15 cellular contexts compared by ENCODE assay signal in the genomic region with DNA sequence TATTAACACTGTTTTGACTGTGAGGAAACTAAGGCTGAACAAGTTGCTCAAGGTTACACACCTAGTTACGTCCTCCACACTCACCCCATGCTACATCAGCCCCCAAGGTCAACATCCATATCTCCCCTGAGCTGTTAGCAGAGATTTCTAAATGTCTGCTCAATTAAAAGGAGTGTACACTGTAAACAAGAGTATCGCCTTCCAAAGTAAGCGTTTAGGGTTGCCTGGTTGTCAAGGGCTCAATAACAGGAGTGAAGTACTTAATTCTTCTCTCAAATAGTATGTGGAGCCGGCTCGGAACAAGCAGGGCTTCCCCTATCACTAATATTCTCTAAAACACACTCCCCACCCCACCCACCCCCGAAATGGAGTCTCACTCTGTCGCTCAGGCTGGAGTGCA.
A peak's percentile ranks its signal among the peaks of the same experiment; 100 is the strongest.
DNase-seq lines count a peak whose midpoint lies in the region; ATAC-seq and FAIRE-seq lines count a peak whose summit lies in the region.
"Had no signal": no experiment of that assay in that cellular context is flagged by ENCODE, and none has a peak within 500 bp of the region (broad histone marks: within the 10 kb centered on the region; RNA-seq: fewer than 3 reads in every experiment).

No MANE protein-coding gene starts in this region.

- FAIRE-seq in HTR-8/SVneo (lab: Jason Lieb, UNC) = no peak
- FAIRE-seq: H1, kidney had no signal

- DNase-seq in COLO668 (lab: John Stamatoyannopoulos, UW; ENCODE audit: unreplicated experiment) = peak; percentile 14
- peak; percentile 63 for DNase-seq in DMS79 (lab: John Stamatoyannopoulos, UW)
- peak; percentile 79 for DNase-seq in NCI-H2029 (lab: John Stamatoyannopoulos, UW)
- no peak for DNase-seq in effector memory CD8-positive, alpha-beta T cell
- DNase-seq in HTR-8/SVneo (ENCODE audit: insufficient read length, low spot score) = no peak
- DNase-seq in GOT3 (lab: John Stamatoyannopoulos, UW) = no peak
- DNase-seq: activated CD4-positive, alpha-beta memory T cell treated with anti-CD3 and anti-CD28 coated beads for 36 hours; activated gamma-delta T cell treated with Interleukin-2 at 50 U/mL for 16 hours; activated naive CD8-positive, alpha-beta T cell treated with anti-CD3 and anti-CD28 coated beads, Interleukin-2, amount 50 U/mL, for 24 hours; CD4-positive, alpha-beta T cell; dorsolateral prefrontal cortex; kidney; trophoblast cell had no signal

- H3K4me3 Mint-ChIP-seq in effector memory CD8-positive, alpha-beta T cell = peak overlapping the region; percentile 10 to 50
- H3K4me3 Mint-ChIP-seq: activated CD4-positive, alpha-beta memory T cell treated with anti-CD3 and anti-CD28 coated beads for 36 hours; activated naive CD8-positive, alpha-beta T cell treated with anti-CD3 and anti-CD28 coated beads, Interleukin-2, amount 50 U/mL, for 24 hours; CD4-positive, alpha-beta T cell had no signal

- ATAC-seq in effector memory CD8-positive, alpha-beta T cell (replicated peaks) = no peak
- no peak for ATAC-seq in GM21381 (IDR thresholded peaks at IDR 0.05; ENCODE audit: unreplicated experiment)
- ATAC-seq: activated naive CD8-positive, alpha-beta T cell treated with anti-CD3 and anti-CD28 coated beads, Interleukin-2, amount 50 U/mL, for 24 hours had no signal

- H3K27me3 Mint-ChIP-seq in effector memory CD8-positive, alpha-beta T cell = no peaks in the 10 kb centered on the region
- H3K27me3 Mint-ChIP-seq: activated CD4-positive, alpha-beta memory T cell treated with anti-CD3 and anti-CD28 coated beads for 36 hours; activated naive CD8-positive, alpha-beta T cell treated with anti-CD3 and anti-CD28 coated beads, Interleukin-2, amount 50 U/mL, for 24 hours; CD4-positive, alpha-beta T cell had no signal

- H3K9me3 Mint-ChIP-seq in effector memory CD8-positive, alpha-beta T cell = no peaks in the 10 kb centered on the region
- H3K9me3 Mint-ChIP-seq: activated naive CD8-positive, alpha-beta T cell treated with anti-CD3 and anti-CD28 coated beads, Interleukin-2, amount 50 U/mL, for 24 hours had no signal

- peak overlapping the region; percentile 13 to 89 for H3K27ac Mint-ChIP-seq in effector memory CD8-positive, alpha-beta T cell
- H3K27ac Mint-ChIP-seq: activated CD4-positive, alpha-beta memory T cell treated with anti-CD3 and anti-CD28 coated beads for 36 hours; activated naive CD8-positive, alpha-beta T cell treated with anti-CD3 and anti-CD28 coated beads, Interleukin-2, amount 50 U/mL, for 24 hours had no signal

- H3K4me1 Mint-ChIP-seq in effector memory CD8-positive, alpha-beta T cell (ENCODE audit: low read depth in 2 of 2) = peaks cover 60 to 63% of the 10 kb centered on the region in 2 donors

- peaks cover 11% of the 10 kb centered on the region for H3K36me3 Mint-ChIP-seq in effector memory CD8-positive, alpha-beta T cell (ENCODE audit: insufficient read depth)
- H3K36me3 Mint-ChIP-seq: activated CD4-positive, alpha-beta memory T cell treated with anti-CD3 and anti-CD28 coated beads for 36 hours had no signal

Comparison
In these comparisons a context has a peak if more than half of its experiments do, and no peak if none do; other contexts are left out.
1. DNase-seq: peak in COLO668 (single experiment), DMS79 (single experiment) and NCI-H2029 (single experiment); none in effector memory CD8-positive, alpha-beta T cell (0 of 3), HTR-8/SVneo (single experiment) and GOT3 (single experiment).